In genomic region chr14:102362084-102362483, GRCh38 we compare ENCODE assay signal across 8 cellular contexts. TPM values are rescaled to one million over a fixed set of nuclear protein-coding genes. Genes with fewer than 3 reads are reported as not detected.
DNase-seq lines count a peak whose midpoint lies in the region; ATAC-seq and TF ChIP-seq lines count a peak whose summit lies in the region.

No MANE protein-coding gene starts in this region.

- peaks cover 11% of the 10 kb centered on the region for H3K79me1 ChIP-seq in mesendoderm (ENCODE audit: low read length)

- H4K8ac ChIP-seq in mesendoderm (ENCODE audit: low read depth, low read length): no peak overlapping the region

- TF ChIP-seq CTCF in HFF-Myc (IDR thresholded peaks at IDR 0.05; ENCODE audit: low read depth, low read length, missing control alignments): no peak

- H3K36me3 Mint-ChIP-seq in T-helper 1 cell treated with Interleukin-12 subunit alpha and Interleukin-12 subunit beta and Interleukin-4 antibody, amounts not matched to agents 30 μg/mL and 1 μg/mL, for 36 hours (ENCODE audit: low read depth): peaks cover 13% of the 10 kb centered on the region
- H3K36me3 Mint-ChIP-seq in central memory CD8-positive, alpha-beta T cell (ENCODE audit: insufficient read depth): peaks cover 20% of the 10 kb centered on the region
- H3K36me3 Mint-ChIP-seq in stimulated activated naive CD8-positive, alpha-beta T cell treated with anti-CD3 and anti-CD28 coated beads, Interleukin-15, Interleukin-2, amounts not matched to agents 100 ng/mL and 50 ng/mL, for 24 hours (ENCODE audit: low read depth): peaks cover 29% of the 10 kb centered on the region

- H3K9me3 Mint-ChIP-seq in T-helper 1 cell treated with Interleukin-12 subunit alpha and Interleukin-12 subunit beta and Interleukin-4 antibody, amounts not matched to agents 30 μg/mL and 1 μg/mL, for 36 hours: no peaks in the 10 kb centered on the region
- H3K9me3 Mint-ChIP-seq in central memory CD8-positive, alpha-beta T cell: no peaks in the 10 kb centered on the region
- no peaks in the 10 kb centered on the region for H3K9me3 Mint-ChIP-seq in stimulated activated naive CD8-positive, alpha-beta T cell treated with anti-CD3 and anti-CD28 coated beads, Interleukin-15, Interleukin-2, amounts not matched to agents 100 ng/mL and 50 ng/mL, for 24 hours

- peak overlapping the region; percentile 88 for H3K4me3 Mint-ChIP-seq in T-helper 1 cell treated with Interleukin-12 subunit alpha and Interleukin-12 subunit beta and Interleukin-4 antibody, amounts not matched to agents 30 μg/mL and 1 μg/mL, for 36 hours
- no peak overlapping the region for H3K4me3 Mint-ChIP-seq in central memory CD8-positive, alpha-beta T cell
- peak overlapping the region; percentile 93 for H3K4me3 Mint-ChIP-seq in stimulated activated naive CD8-positive, alpha-beta T cell treated with anti-CD3 and anti-CD28 coated beads, Interleukin-15, Interleukin-2, amounts not matched to agents 100 ng/mL and 50 ng/mL, for 24 hours

- H3K36me3 ChIP-seq in mesendoderm (ENCODE audit: control insufficient read depth, insufficient read depth, low read length): no peaks in the 10 kb centered on the region

- no peak overlapping the region for H2BK120ac ChIP-seq in mesendoderm (ENCODE audit: low read depth, low read length)

- H4K5ac ChIP-seq in mesendoderm (ENCODE audit: low read length): no peak overlapping the region

- peaks cover 2% of the 10 kb centered on the region for H3K79me2 ChIP-seq in mesendoderm (ENCODE audit: control insufficient read depth, insufficient read depth, low read length)

- peaks cover 3% of the 10 kb centered on the region for H3K27me3 Mint-ChIP-seq in T-helper 1 cell treated with Interleukin-12 subunit alpha and Interleukin-12 subunit beta and Interleukin-4 antibody, amounts not matched to agents 30 μg/mL and 1 μg/mL, for 36 hours (ENCODE audit: low read depth)
- no peaks in the 10 kb centered on the region for H3K27me3 Mint-ChIP-seq in central memory CD8-positive, alpha-beta T cell
- no peaks in the 10 kb centered on the region for H3K27me3 Mint-ChIP-seq in stimulated activated naive CD8-positive, alpha-beta T cell treated with anti-CD3 and anti-CD28 coated beads, Interleukin-15, Interleukin-2, amounts not matched to agents 100 ng/mL and 50 ng/mL, for 24 hours

- no CpG with 5 or more reads among the region's 4 CpGs for WGBS in mesendoderm (ENCODE audit: extremely low coverage, insufficient coverage, low lambda C conversion rate)

- no peak overlapping the region for H3K18ac ChIP-seq in mesendoderm (ENCODE audit: low read length)

- H2BK15ac ChIP-seq in mesendoderm (replicated peaks; ENCODE audit: low read depth): no peak overlapping the region

- peak overlapping the region; percentile 79 for H3K4me2 ChIP-seq in mesendoderm (ENCODE audit: low read length)

- peak; percentile 16 for ATAC-seq in central memory CD8-positive, alpha-beta T cell (replicated peaks; ENCODE audit: extremely low read depth, poor library complexity, severe bottlenecking)

- no peak overlapping the region for H3K27ac ChIP-seq in mesendoderm (ENCODE audit: low read depth, low read length)

- no peak overlapping the region for H2BK5ac ChIP-seq in mesendoderm (ENCODE audit: low read length)

- H3K56ac ChIP-seq in mesendoderm (ENCODE audit: low read length): peak overlapping the region; percentile 84

- H3K4me1 ChIP-seq in mesendoderm (ENCODE audit: control insufficient read depth, low read depth, low read length): peaks cover 5% of the 10 kb centered on the region

- DNase-seq in EL: peak; percentile 62
- DNase-seq in HFF-Myc (ENCODE audit: extremely low read depth, low read depth): no peak
- no peak for DNase-seq in central memory CD8-positive, alpha-beta T cell (ENCODE audit: low spot score in 2 of 2)
- DNase-seq in mesendoderm: no peak
- no peak for DNase-seq in H4 (ENCODE audit: low spot score)
- DNase-seq in 8988T: no peak

- H3K27me3 ChIP-seq in mesendoderm (ENCODE audit: insufficient read depth, low read length, poor library complexity): no peaks in the 10 kb centered on the region

- H3K4ac ChIP-seq in mesendoderm (ENCODE audit: low read depth, low read length): no peak overlapping the region

- no peak overlapping the region for H2AK5ac ChIP-seq in mesendoderm (ENCODE audit: low read length)

- H3K4me1 Mint-ChIP-seq in T-helper 1 cell treated with Interleukin-12 subunit alpha and Interleukin-12 subunit beta and Interleukin-4 antibody, amounts not matched to agents 30 μg/mL and 1 μg/mL, for 36 hours (ENCODE audit: low read depth): peaks cover 20% of the 10 kb centered on the region
- H3K4me1 Mint-ChIP-seq in central memory CD8-positive, alpha-beta T cell: peaks cover 26% of the 10 kb centered on the region
- peaks cover 30% of the 10 kb centered on the region for H3K4me1 Mint-ChIP-seq in stimulated activated naive CD8-positive, alpha-beta T cell treated with anti-CD3 and anti-CD28 coated beads, Interleukin-15, Interleukin-2, amounts not matched to agents 100 ng/mL and 50 ng/mL, for 24 hours (ENCODE audit: low read depth)

- H3K4me3 ChIP-seq in HFF-Myc (replicated peaks; ENCODE audit: low read depth, low read length): peak overlapping the region; percentile 96
- H3K4me3 ChIP-seq in mesendoderm (ENCODE audit: low read length): peak overlapping the region; percentile 68

- H3K27ac Mint-ChIP-seq in T-helper 1 cell treated with Interleukin-12 subunit alpha and Interleukin-12 subunit beta and Interleukin-4 antibody, amounts not matched to agents 30 μg/mL and 1 μg/mL, for 36 hours: peak overlapping the region; percentile 89
- H3K27ac Mint-ChIP-seq in central memory CD8-positive, alpha-beta T cell (ENCODE audit: low read depth): peak overlapping the region; percentile 88
- H3K27ac Mint-ChIP-seq in stimulated activated naive CD8-positive, alpha-beta T cell treated with anti-CD3 and anti-CD28 coated beads, Interleukin-15, Interleukin-2, amounts not matched to agents 100 ng/mL and 50 ng/mL, for 24 hours: peak overlapping the region; percentile 98

- no peak overlapping the region for H3K23ac ChIP-seq in mesendoderm (ENCODE audit: low read length)

- H3K9ac ChIP-seq in mesendoderm (ENCODE audit: low read length): peak overlapping the region; percentile 72

RNA-seq across cellular contexts. Expression of gene CINP, which starts 0.6 kb away (rescaled TPM):
- polyA plus RNA-seq in mesendoderm (2013, experiment 1 of 2): 35.2 TPM
- 34.8 TPM for polyA plus RNA-seq in mesendoderm (2013, experiment 2 of 2)
- 24.4 and 51.8 TPM in 2 replicates for total RNA-seq in H4 (2014; rRNA removed; shearing (Covaris generic))

RNA-seq across cellular contexts. Expression of gene TECPR2, which starts 0.7 kb away (rescaled TPM):
- 4.2 TPM for polyA plus RNA-seq in mesendoderm (2013, experiment 1 of 2)
- polyA plus RNA-seq in mesendoderm (2013, experiment 2 of 2): 4.9 TPM
- total RNA-seq in H4 (2014; rRNA removed; shearing (Covaris generic)): 3.0 and 3.6 TPM in 2 replicates

RNA-seq across cellular contexts. Expression of gene ZNF839, which starts 42.5 kb away (rescaled TPM):
- polyA plus RNA-seq in mesendoderm (2013, experiment 1 of 2): 5.3 TPM
- polyA plus RNA-seq in mesendoderm (2013, experiment 2 of 2): 5.9 TPM
- total RNA-seq in H4 (2014; rRNA removed; shearing (Covaris generic)): 2.7 and 5.0 TPM in 2 replicates

RNA-seq across cellular contexts. Expression of gene MOK, which starts 57.1 kb away (rescaled TPM):
- polyA plus RNA-seq in mesendoderm (2013, experiment 1 of 2): 3.2 TPM
- 2.7 TPM for polyA plus RNA-seq in mesendoderm (2013, experiment 2 of 2)
- 1.6 and 2.0 TPM in 2 replicates for total RNA-seq in H4 (2014; rRNA removed; shearing (Covaris generic))
